Comparison of ENCODE assay signal across 10 cellular contexts in the genomic region with DNA sequence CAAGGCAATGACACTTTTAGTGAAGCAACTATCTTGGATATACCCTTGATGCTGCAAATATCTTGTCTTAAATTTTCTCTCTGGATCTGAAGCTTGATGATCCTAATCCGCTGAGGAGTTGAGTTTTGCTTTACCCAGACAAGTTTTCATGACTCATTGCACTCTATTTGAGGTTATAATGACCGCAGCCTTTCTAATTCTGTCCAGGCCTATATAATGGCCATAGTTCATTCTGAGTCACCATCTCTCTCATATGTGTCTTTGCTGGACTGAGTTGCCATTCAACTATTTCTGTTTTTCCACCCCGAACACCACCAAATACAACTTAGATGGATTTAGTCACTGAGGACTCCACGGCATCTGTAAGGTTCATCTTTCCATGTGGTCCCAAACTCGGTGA.
"Had no signal": no experiment of that assay in that cellular context is flagged by ENCODE, and none has a peak within 500 bp of the region (broad histone marks: within the 10 kb centered on the region; RNA-seq: fewer than 3 reads in every experiment).

No MANE protein-coding gene starts in this region.

- DNase-seq: activated CD4-positive, alpha-beta T cell treated with anti-CD3 and anti-CD28 coated beads, Interleukin-2, amount 50 U/mL, for 4 hours; activated naive CD4-positive, alpha-beta T cell treated with anti-CD3 and anti-CD28 coated beads, Interleukin-2, amount 50 U/mL, for 16 hours; activated T-cell treated with anti-CD3 and anti-CD28 coated beads, Interleukin-2, amount 50 U/mL, for 1 hour; adrenal gland; dermis blood vessel endothelial cell; kidney; naive B cell had no signal

- H3K27me3 Mint-ChIP-seq: naive B cell had no signal

- H3K36me3 ChIP-seq: adrenal gland, gastroesophageal sphincter, tibial nerve had no signal

- H3K4me3 ChIP-seq: adrenal gland, gastroesophageal sphincter, tibial nerve had no signal

- H3K4me3 Mint-ChIP-seq: naive B cell; T-helper 2 cell treated with Interferon-gamma antibody and Interleukin-4, amounts not matched to agents 5 μg/mL and 100 μg/mL, for 36 hours had no signal

- H3K36me3 Mint-ChIP-seq: naive B cell had no signal

- H3K4me1 Mint-ChIP-seq: naive B cell had no signal

- H3K27ac Mint-ChIP-seq: naive B cell; T-helper 2 cell treated with Interferon-gamma antibody and Interleukin-4, amounts not matched to agents 5 μg/mL and 100 μg/mL, for 36 hours had no signal

- H3K27ac ChIP-seq: adrenal gland, gastroesophageal sphincter, tibial nerve had no signal

- H3K4me1 ChIP-seq: adrenal gland, gastroesophageal sphincter, tibial nerve had no signal

- H3K27me3 ChIP-seq: adrenal gland, gastroesophageal sphincter, tibial nerve had no signal
